27 cellular contexts compared by ENCODE assay signal in genomic region chr9:30622551-30622950, GRCh38.
DNase-seq lines count a peak whose midpoint lies in the region; ATAC-seq, FAIRE-seq and TF ChIP-seq lines count a peak whose summit lies in the region.
"Had no signal": no experiment of that assay in that cellular context is flagged by ENCODE, and none has a peak within 500 bp of the region (broad histone marks: within the 10 kb centered on the region; RNA-seq: fewer than 3 reads in every experiment).

No MANE protein-coding gene starts in this region.

- POLR2A ChIA-PET in WTC11 (lab: Charles Lee) = no interaction called here

- no peaks in the 10 kb centered on the region for H3K4me1 ChIP-seq in hepatocyte (ENCODE audit: insufficient read depth)
- H3K4me1 ChIP-seq: A549 had no signal

- ATAC-seq in WTC11 (no peak), HG02798 (IDR thresholded peaks at IDR 0.05; ENCODE audit: poor library complexity, unreplicated experiment) (no peak), GM19467 (IDR thresholded peaks at IDR 0.05; ENCODE audit: unreplicated experiment) (no peak)
- ATAC-seq: A549; CD8-positive, alpha-beta T cell; GM12878 had no signal

- DNase-seq in COLO829 (ENCODE audit: low spot score) (peak; percentile 58), NCI-H1048 (lab: John Stamatoyannopoulos, UW) (peak; percentile 33), WTC11 (ENCODE audit: low spot score) (no peak), hepatocyte (ENCODE audit: low spot score) (no peak)
- no peak for DNase-seq in activated CD4-positive, alpha-beta T cell treated with anti-CD3 and anti-CD28 coated beads, Interleukin-2, amount 50 U/mL, for 1 hour
- DNase-seq: 8988T; AML-193; CD4-positive, alpha-beta T cell; CD8-positive, alpha-beta T cell; COR-L47; DMS 273 treated with DMSO at 0.1 percent for 48 hours; DMS153; DMS53; DMS79; DND-41; EL; GDM1 had no signal

- no peak overlapping the region for H3K4me3 ChIP-seq in hepatocyte
- H3K4me3 ChIP-seq: A549; BLaER1 treated with 17β-estradiol and CSF1 and Interleukin-3, amounts not matched to agents 10 nM and 100 nM; GM12878 had no signal

- no peak overlapping the region for H3K4me2 ChIP-seq in hepatocyte
- H3K4me2 ChIP-seq: A549; BLaER1 treated with 17β-estradiol and CSF1 and Interleukin-3, amounts not matched to agents 10 nM and 100 nM had no signal

- WGBS in hepatocyte (ENCODE audit: low lambda C conversion rate, missing lambda C conversion rate) = 92% methylated on average over 4 of the region's 4 CpGs

- H3K27me3 ChIP-seq in hepatocyte = no peaks in the 10 kb centered on the region
- H3K27me3 ChIP-seq: BLaER1 treated with 17β-estradiol and CSF1 and Interleukin-3, amounts not matched to agents 10 nM and 100 nM had no signal

- TF ChIP-seq CTCF in WTC11 (IDR thresholded peaks at IDR 0.05) (no peak), hepatocyte (IDR thresholded peaks at IDR 0.05; ENCODE audit: poor library complexity) (no peak)

- H3K27ac ChIP-seq in hepatocyte = no peak overlapping the region
- H3K27ac ChIP-seq: A549; BLaER1 treated with 17β-estradiol and CSF1 and Interleukin-3, amounts not matched to agents 10 nM and 100 nM; C4-2B had no signal

- H3K27me3 Mint-ChIP-seq in WTC11 (ENCODE audit: low read depth) = no peaks in the 10 kb centered on the region
- H3K27me3 Mint-ChIP-seq: B cell; CD4-positive, alpha-beta T cell had no signal

- peaks cover 2% of the 10 kb centered on the region for H3K9me3 Mint-ChIP-seq in WTC11
- H3K9me3 Mint-ChIP-seq: CD4-positive, alpha-beta T cell; CD8-positive, alpha-beta T cell had no signal

- FAIRE-seq in A204.1 (lab: Jason Lieb, UNC) = peak; percentile 73
- FAIRE-seq: GM12878, GM12892, GM18507 had no signal

- H3K27ac Mint-ChIP-seq in WTC11 = no peak overlapping the region
- H3K27ac Mint-ChIP-seq: B cell; CD4-positive, alpha-beta T cell; CD8-positive, alpha-beta T cell had no signal

- no peaks in the 10 kb centered on the region for H3K4me1 Mint-ChIP-seq in WTC11
- H3K4me1 Mint-ChIP-seq: B cell had no signal

- H3K36me3 Mint-ChIP-seq in WTC11 = no peaks in the 10 kb centered on the region
- H3K36me3 Mint-ChIP-seq: CD8-positive, alpha-beta T cell had no signal

- H2AFZ ChIP-seq in hepatocyte = no peak overlapping the region

- H3K36me3 ChIP-seq in hepatocyte (replicated peaks; ENCODE audit: insufficient read depth, low read depth) = no peaks in the 10 kb centered on the region
- H3K36me3 ChIP-seq: BLaER1 treated with 17β-estradiol and CSF1 and Interleukin-3, amounts not matched to agents 10 nM and 100 nM had no signal

- CTCF ChIA-PET in WTC11 (lab: Charles Lee) = no interaction called here

- no peaks in the 10 kb centered on the region for H4K20me1 ChIP-seq in hepatocyte (ENCODE audit: insufficient read depth, poor library complexity, severe bottlenecking)
- H4K20me1 ChIP-seq: BLaER1 treated with 17β-estradiol and CSF1 and Interleukin-3, amounts not matched to agents 10 nM and 100 nM had no signal

- no peaks in the 10 kb centered on the region for H3K9me3 ChIP-seq in hepatocyte (ENCODE audit: low read depth)
- H3K9me3 ChIP-seq: A549 had no signal

- H3K4me3 Mint-ChIP-seq in WTC11 = no peak overlapping the region
- H3K4me3 Mint-ChIP-seq: B cell; CD4-positive, alpha-beta T cell; CD8-positive, alpha-beta T cell had no signal

- no peaks in the 10 kb centered on the region for H3K9me2 ChIP-seq in hepatocyte (replicated peaks; ENCODE audit: insufficient read depth)

- H3K79me2 ChIP-seq in hepatocyte = no peaks in the 10 kb centered on the region

TF ChIP-seq in WTC11, 78 proteins besides CTCF, POLR2A, EP300 and RAD21:
- TF ChIP-seq CDX4 (CRISPR knock-in tag; IDR thresholded peaks at IDR 0.05; ENCODE audit: borderline replicate concordance) (no peak), NR1H2 (CRISPR knock-in tag; IDR thresholded peaks at IDR 0.05) (no peak), ZBTB43 (CRISPR knock-in tag; IDR thresholded peaks at IDR 0.05) (no peak), HMGA2 (CRISPR knock-in tag; IDR thresholded peaks at IDR 0.05) (peak; percentile 80), IRF2 (CRISPR knock-in tag; IDR thresholded peaks at IDR 0.05; ENCODE audit: borderline replicate concordance, low read depth) (no peak), ATF1 (CRISPR knock-in tag; IDR thresholded peaks at IDR 0.05) (no peak)

Comparison
In these comparisons a context has a peak if more than half of its experiments do, and no peak if none do; other contexts are left out.
1. DNase-seq: peak in COLO829 (single experiment) and NCI-H1048 (single experiment); none in WTC11 (single experiment), hepatocyte (single experiment) and activated CD4-positive, alpha-beta T cell treated with anti-CD3 and anti-CD28 coated beads, Interleukin-2, amount 50 U/mL, for 1 hour (single experiment).